Comparison of ENCODE assay signal across 31 cellular contexts in the genomic region with DNA sequence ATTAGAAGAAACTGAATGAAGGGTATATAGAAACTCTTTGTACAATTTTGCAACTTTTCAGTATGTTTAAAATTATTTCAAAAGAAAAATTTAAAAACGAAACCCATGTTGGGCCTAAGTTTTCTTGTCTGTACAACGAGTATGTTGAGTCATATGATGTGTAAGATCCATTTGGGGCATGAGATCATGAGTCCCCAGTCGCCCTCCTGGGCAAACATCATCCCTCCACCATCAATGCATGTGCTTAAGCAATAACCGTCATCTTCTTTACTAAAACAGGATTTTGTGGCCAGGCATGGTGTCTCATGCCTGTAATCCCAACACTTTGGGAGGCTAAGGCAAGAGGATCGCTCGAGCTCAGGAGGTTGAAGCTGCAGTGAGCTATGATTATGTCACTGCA. TPM values are rescaled to one million over a fixed set of nuclear protein-coding genes. Genes with fewer than 3 reads are reported as not detected.
DNase-seq lines count a peak whose midpoint lies in the region; ATAC-seq and TF ChIP-seq lines count a peak whose summit lies in the region.
"Had no signal": no experiment of that assay in that cellular context is flagged by ENCODE, and none has a peak within 500 bp of the region (broad histone marks: within the 10 kb centered on the region; RNA-seq: fewer than 3 reads in every experiment).

No MANE protein-coding gene starts in this region.

- H2BK5ac ChIP-seq in mesenchymal stem cell (ENCODE audit: low read depth, low read length, poor library complexity, severe bottlenecking) = no peak overlapping the region

- no peak overlapping the region for H2BK15ac ChIP-seq in mesenchymal stem cell (ENCODE audit: low read depth, poor library complexity, severe bottlenecking)

- no peak overlapping the region for H2BK120ac ChIP-seq in mesenchymal stem cell (ENCODE audit: low read depth, low read length)

- H4K91ac ChIP-seq in mesenchymal stem cell (ENCODE audit: low read length) = no peak overlapping the region

- no peak overlapping the region for H2BK12ac ChIP-seq in mesenchymal stem cell (ENCODE audit: low read length in 2 of 2)

- H3K14ac ChIP-seq in mesenchymal stem cell (ENCODE audit: low read length in 2 of 2) = no peak overlapping the region

- ATAC-seq in HG03025 (IDR thresholded peaks at IDR 0.05; ENCODE audit: low FRiP score, unreplicated experiment) = no peak
- ATAC-seq in HG02798 (IDR thresholded peaks at IDR 0.05; ENCODE audit: poor library complexity, unreplicated experiment) = no peak
- ATAC-seq: CD8-positive, alpha-beta T cell; natural killer cell treated with Interleukin-12 subunit alpha and Interleukin-12 subunit beta and Interleukin-15 and Interleukin-18, amount 100 ng/mL, for 72 hours had no signal

- no peaks in the 10 kb centered on the region for H3K9me3 ChIP-seq in mesenchymal stem cell (ENCODE audit: control insufficient read depth, low read length)
- H3K9me3 ChIP-seq: left ventricle myocardium inferior, upper lobe of left lung had no signal

- H3K27ac ChIP-seq in brain microvascular endothelial cell = no peak overlapping the region
- no peak overlapping the region for H3K27ac ChIP-seq in mesenchymal stem cell (ENCODE audit: low read length, poor library complexity, severe bottlenecking)
- H3K27ac ChIP-seq: 22Rv1, dorsolateral prefrontal cortex, HL-60, left ventricle myocardium inferior, upper lobe of left lung had no signal

- H3K18ac ChIP-seq in mesenchymal stem cell (ENCODE audit: low read depth in 1 of 2, low read length in 2 of 2) = no peak overlapping the region

- DNase-seq in SIG-M5 treated with dmso at 0.1 percent for 504 hours (lab: John Stamatoyannopoulos, UW; ENCODE audit: unreplicated experiment) (peak; percentile 10), SIG-M5 (lab: John Stamatoyannopoulos, UW) (no peak), NB4 (ENCODE audit: low read depth) (peak; percentile 20), brain microvascular endothelial cell (peak; percentile 7), mesenchymal stem cell (peak; percentile 11)
- no peak for DNase-seq in stimulated activated CD4-positive, alpha-beta T cell treated with anti-CD3 and anti-CD28 coated beads, Interleukin-2, amount 100 ng/mL, for 48 hours
- DNase-seq: activated B cell treated with CpG ODN at 0.5 μM for 24 hours; activated CD4-positive, alpha-beta T cell treated with anti-CD3 and anti-CD28 coated beads, Interleukin-2, amount 50 U/mL, for 48 hours; activated CD8-positive, alpha-beta memory T cell treated with anti-CD3 and anti-CD28 coated beads, Interleukin-2, amount 50 U/mL, for 4 hours; AML-193; aorta; CD8-positive, alpha-beta T cell; DMS 273 treated with DMSO at 0.1 percent for 48 hours; dorsolateral prefrontal cortex; GDM1; immature natural killer cell; left ventricle myocardium inferior; midbrain; NCI-H146; NCI-H524; retina; small intestine; stimulated activated CD4-positive, alpha-beta T cell treated with anti-CD3 and anti-CD28 coated beads, Interleukin-1b, Interleukin-23, amount 100 ng/mL, for 48 hours; substantia nigra; T1000; upper lobe of left lung had no signal

- H3K9ac ChIP-seq in mesenchymal stem cell (ENCODE audit: low read length) = no peak overlapping the region

- H4K8ac ChIP-seq in mesenchymal stem cell (ENCODE audit: low read length) = no peak overlapping the region

- H3K36me3 ChIP-seq in brain microvascular endothelial cell (replicated peaks) (no peaks in the 10 kb centered on the region), mesenchymal stem cell (ENCODE audit: control insufficient read depth in 1 of 2, insufficient read depth in 2 of 2, low read depth in 1 of 2, low read length in 2 of 2) (no peaks in the 10 kb centered on the region)
- H3K36me3 ChIP-seq: left ventricle myocardium inferior, upper lobe of left lung had no signal

- no peak overlapping the region for H2AK5ac ChIP-seq in mesenchymal stem cell (ENCODE audit: low read length, severe bottlenecking)

- H3K4me2 ChIP-seq in mesenchymal stem cell (ENCODE audit: low read length, poor library complexity, severe bottlenecking) = no peak overlapping the region

- no peak for TF ChIP-seq POLR2A in NB4 (IDR thresholded peaks at IDR 0.05; ENCODE audit: extremely low read depth, insufficient read length)

- H3K4me1 ChIP-seq in mesenchymal stem cell (ENCODE audit: control insufficient read depth, insufficient read depth, low read depth, low read length) = no peaks in the 10 kb centered on the region
- H3K4me1 ChIP-seq: upper lobe of left lung had no signal

- H3K4me3 ChIP-seq in NB4 (ENCODE audit: low read depth, low read length) = no peak overlapping the region
- H3K4me3 ChIP-seq in brain microvascular endothelial cell (ENCODE audit: low read depth, low read length) = no peak overlapping the region
- no peak overlapping the region for H3K4me3 ChIP-seq in mesenchymal stem cell (ENCODE audit: insufficient read depth in 1 of 2, low read depth in 1 of 2, low read length in 2 of 2)
- H3K4me3 ChIP-seq: dorsolateral prefrontal cortex, left ventricle myocardium inferior, upper lobe of left lung had no signal

- WGBS in mesenchymal stem cell = 87% methylated on average over 5 of the region's 6 CpGs

- in situ Hi-C loops in brain microvascular endothelial cell (cut with HindIII; ENCODE audit: low pct_ligation_motif_present, low sequenced_read_pairs) = no loop called here

- H3K79me1 ChIP-seq in mesenchymal stem cell (replicated peaks; ENCODE audit: low read length, poor library complexity, severe bottlenecking) = no peaks in the 10 kb centered on the region

- no peak overlapping the region for H3K4ac ChIP-seq in mesenchymal stem cell (ENCODE audit: low read depth in 1 of 2, low read length in 2 of 2)

- no peak overlapping the region for H2AFZ ChIP-seq in mesenchymal stem cell (ENCODE audit: low read depth, low read length)

- TF ChIP-seq CTCF in NB4 (IDR thresholded peaks at IDR 0.05; ENCODE audit: low read depth, low read length) = no peak
- TF ChIP-seq CTCF in brain microvascular endothelial cell (IDR thresholded peaks at IDR 0.05; ENCODE audit: low read depth, low read length, missing control alignments) = no peak

- H3K27me3 ChIP-seq in brain microvascular endothelial cell (replicated peaks) (no peaks in the 10 kb centered on the region), mesenchymal stem cell (ENCODE audit: control insufficient read depth in 1 of 2, insufficient read depth in 1 of 2, low read length in 2 of 2) (no peaks in the 10 kb centered on the region)
- H3K27me3 ChIP-seq: upper lobe of left lung had no signal

- no peak overlapping the region for H3K23ac ChIP-seq in mesenchymal stem cell (ENCODE audit: low read length in 2 of 2)

RNA-seq across cellular contexts. Expression of a gene that starts 54.2 kb away (rescaled TPM):
- polyA plus RNA-seq in mesenchymal stem cell (2013, experiment 1 of 2) = 25.6 TPM
- polyA plus RNA-seq in mesenchymal stem cell (2013, experiment 2 of 2) = 25.8 TPM

Comparison
In these comparisons a context has a peak if more than half of its experiments do, and no peak if none do; other contexts are left out.
1. DNase-seq: peak in SIG-M5 treated with dmso at 0.1 percent for 504 hours (single experiment), NB4 (single experiment), brain microvascular endothelial cell (single experiment) and mesenchymal stem cell (single experiment); none in SIG-M5 (single experiment) and stimulated activated CD4-positive, alpha-beta T cell treated with anti-CD3 and anti-CD28 coated beads, Interleukin-2, amount 100 ng/mL, for 48 hours (0 of 2).